In genomic region chr1:120178799-120179419, GRCh38 we compare ENCODE assay signal across 10 cellular contexts. TPM values are rescaled to one million over a fixed set of nuclear protein-coding genes. Genes with fewer than 3 reads are reported as not detected.
DNase-seq lines count a peak whose midpoint lies in the region; ATAC-seq and TF ChIP-seq lines count a peak whose summit lies in the region.
"Had no signal": no experiment of that assay in that cellular context is flagged by ENCODE, and none has a peak within 500 bp of the region (broad histone marks: within the 10 kb centered on the region; RNA-seq: fewer than 3 reads in every experiment).

No MANE protein-coding gene starts in this region.

- peaks cover 23% of the 10 kb centered on the region for H3K4me1 Mint-ChIP-seq in neural crest cell
- peaks cover 7% of the 10 kb centered on the region for H3K4me1 Mint-ChIP-seq in activated CD8-positive, alpha-beta T cell treated with anti-CD3 and anti-CD28 coated beads, Interleukin-2, amount 10 ng/mL, durations not matched to agents 7 days and 5 days (ENCODE audit: low read depth)

- no peaks in the 10 kb centered on the region for H3K36me3 Mint-ChIP-seq in neural crest cell (ENCODE audit: low read depth)
- peaks cover 11% of the 10 kb centered on the region for H3K36me3 Mint-ChIP-seq in activated CD8-positive, alpha-beta T cell treated with anti-CD3 and anti-CD28 coated beads, Interleukin-2, amount 10 ng/mL, durations not matched to agents 7 days and 5 days (ENCODE audit: low read depth)

- no peak overlapping the region for H3K4me3 ChIP-seq in epithelial cell of proximal tubule (ENCODE audit: low read depth, low read length)

- H3K9me3 Mint-ChIP-seq in neural crest cell = no peaks in the 10 kb centered on the region
- H3K9me3 Mint-ChIP-seq in activated CD8-positive, alpha-beta T cell treated with anti-CD3 and anti-CD28 coated beads, Interleukin-2, amount 10 ng/mL, durations not matched to agents 7 days and 5 days (ENCODE audit: insufficient read depth) = no peaks in the 10 kb centered on the region
- H3K9me3 Mint-ChIP-seq: CD8-positive, alpha-beta memory T cell had no signal

- CTCF ChIA-PET in activated CD8-positive, alpha-beta T cell treated with anti-CD3 and anti-CD28 coated beads, Interleukin-2, amount 10 ng/mL, durations not matched to agents 7 days and 5 days (lab: Charles Lee) = no interaction called here

- DNase-seq in AG09319 (ENCODE audit: extremely low read depth, low read depth) = no peak
- peak; percentile 60 for DNase-seq in NCI-H460 (ENCODE audit: extremely low read depth, low read depth)
- DNase-seq in epithelial cell of proximal tubule (ENCODE audit: low read depth) = no peak
- DNase-seq in neural crest cell (ENCODE audit: low read depth, low spot score) = no peak
- DNase-seq in NCI-H2171 treated with DMSO at 0.1 percent for 48 hours (lab: John Stamatoyannopoulos, UW) = no peak
- DNase-seq in NCI-H748 (lab: John Stamatoyannopoulos, UW; ENCODE audit: unreplicated experiment) = no peak
- no peak for DNase-seq in activated CD8-positive, alpha-beta T cell treated with anti-CD3 and anti-CD28 coated beads, Interleukin-2, amount 10 ng/mL, durations not matched to agents 7 days and 5 days
- DNase-seq: CD8-positive, alpha-beta memory T cell had no signal

- H3K27me3 Mint-ChIP-seq in neural crest cell (ENCODE audit: low read depth) = no peaks in the 10 kb centered on the region
- no peaks in the 10 kb centered on the region for H3K27me3 Mint-ChIP-seq in activated CD8-positive, alpha-beta T cell treated with anti-CD3 and anti-CD28 coated beads, Interleukin-2, amount 10 ng/mL, durations not matched to agents 7 days and 5 days (ENCODE audit: low read depth)

- ATAC-seq in activated CD8-positive, alpha-beta T cell treated with anti-CD3 and anti-CD28 coated beads, Interleukin-2, amount 10 ng/mL, durations not matched to agents 7 days and 5 days = no peak
- no peak for ATAC-seq in HG02884 (IDR thresholded peaks at IDR 0.05; ENCODE audit: unreplicated experiment)
- ATAC-seq: Right ventricle myocardium inferior had no signal

- H3K27ac Mint-ChIP-seq in neural crest cell (ENCODE audit: unreplicated experiment) = no peak overlapping the region
- H3K27ac Mint-ChIP-seq in activated CD8-positive, alpha-beta T cell treated with anti-CD3 and anti-CD28 coated beads, Interleukin-2, amount 10 ng/mL, durations not matched to agents 7 days and 5 days = no peak overlapping the region

- H3K4me3 Mint-ChIP-seq in neural crest cell = peak overlapping the region; percentile 78
- H3K4me3 Mint-ChIP-seq in activated CD8-positive, alpha-beta T cell treated with anti-CD3 and anti-CD28 coated beads, Interleukin-2, amount 10 ng/mL, durations not matched to agents 7 days and 5 days = no peak overlapping the region

- POLR2A ChIA-PET in activated CD8-positive, alpha-beta T cell treated with anti-CD3 and anti-CD28 coated beads, Interleukin-2, amount 10 ng/mL, durations not matched to agents 7 days and 5 days (lab: Charles Lee) = no interaction called here

- TF ChIP-seq CTCF in AG09319 (IDR thresholded peaks at IDR 0.05; ENCODE audit: low read depth, low read length) = peak; percentile 8
- peak; percentile 5 for TF ChIP-seq CTCF in epithelial cell of proximal tubule (conservative IDR thresholded peaks at IDR 0.05; ENCODE audit: low read depth, low read length)
- TF ChIP-seq CTCF in neural crest cell (conservative IDR thresholded peaks at IDR 0.05) = no peak

RNA-seq across cellular contexts. Expression of gene SEC22B, which starts 2.6 kb away (rescaled TPM):
- total RNA-seq in NCI-H460 (2014; rRNA removed; shearing (Covaris generic)) = 23.4 and 27.1 TPM in 2 replicates
- polyA plus RNA-seq in NCI-H460 (2014; cell fraction: nucleus; rRNA removed) = 29.1 and 42.2 TPM in 2 replicates
- total RNA-seq in epithelial cell of proximal tubule (17.7 and 19.8 TPM in 2 replicates), neural crest cell (18.9 and 19.1 TPM in 2 replicates)
- total RNA-seq in activated CD8-positive, alpha-beta T cell treated with anti-CD3 and anti-CD28 coated beads, Interleukin-2, amount 10 ng/mL, durations not matched to agents 7 days and 5 days = 10 to 100 TPM; 21.9 to 22.4 TPM
